ENCODE assay signal across 1 cellular context in genomic region chr7:97167749-97168148, GRCh38.
TF ChIP-seq lines count a peak whose summit lies in the region.

No MANE protein-coding gene starts in this region.

TF ChIP-seq in HepG2, 621 proteins besides CTCF, POLR2A, EP300 and RAD21:
- no peak for TF ChIP-seq GLI4 (CRISPR knock-in tag; IDR thresholded peaks at IDR 0.05; ENCODE audit: borderline replicate concordance)
- peak; percentile 99 for TF ChIP-seq TP53 (CRISPR knock-in tag; conservative IDR thresholded peaks at IDR 0.05)
